In genomic region chr2:73023497-73023896, GRCh38 we compare ENCODE assay signal across 21 cellular contexts. TPM values are rescaled to one million over a fixed set of nuclear protein-coding genes. Genes with fewer than 3 reads are reported as not detected.
DNase-seq lines count a peak whose midpoint lies in the region; ATAC-seq, FAIRE-seq and TF ChIP-seq lines count a peak whose summit lies in the region.
"Had no signal": no experiment of that assay in that cellular context is flagged by ENCODE, and none has a peak within 500 bp of the region (broad histone marks: within the 10 kb centered on the region; RNA-seq: fewer than 3 reads in every experiment).

No MANE protein-coding gene starts in this region.

- H4K8ac ChIP-seq in trophoblast cell (ENCODE audit: low read depth, low read length) = no peak overlapping the region

- TF ChIP-seq RAD21 in HepG2 (CRISPR knock-in tag; IDR thresholded peaks at IDR 0.05) = no peak
- no peak for TF ChIP-seq RAD21 in K562 (CRISPR knock-in tag; conservative IDR thresholded peaks at IDR 0.05 in 1 of 2, IDR thresholded peaks at IDR 0.05 in 1 of 2)

- POLR2A ChIA-PET in HepG2 (lab: Yijun Ruan, JAX) (interaction anchor here (6.4 kb wide), 1 partner anchor 9 kb away, joined by 133 read pairs; no protein-coding TSS in a partner anchor), K562 (lab: Yijun Ruan, JAX) (no interaction called here)

- TF ChIP-seq CTCF in HepG2 (CRISPR knock-in tag; IDR thresholded peaks at IDR 0.05) (no peak), right lobe of liver (IDR thresholded peaks at IDR 0.05) (no peak), K562 (IDR thresholded peaks at IDR 0.05 in 2 of 3, conservative IDR thresholded peaks at IDR 0.05 in 1 of 3; ENCODE audit: insufficient read depth in 2 of 3, low read depth in 1 of 3, low read length in 3 of 3) (no peak)

- no peak overlapping the region for H4K91ac ChIP-seq in trophoblast cell (ENCODE audit: low read depth, low read length)

- H3K36me3 ChIP-seq in HepG2 (replicated peaks in 1 of 2; ENCODE audit: control insufficient read depth in 1 of 2, insufficient read depth in 2 of 2, low read length in 2 of 2) (peaks cover 8 to 20% of the 10 kb centered on the region in 2 experiments; a peak in 4 of 5 replicates), right lobe of liver (peaks cover 0 to 16% (median 0%) of the 10 kb centered on the region in 4 donors), K562 (ENCODE audit: control insufficient read depth, insufficient read depth, low read length) (peaks cover 14% of the 10 kb centered on the region; the same call in 2 of the 3 replicates), trophoblast cell (ENCODE audit: control insufficient read depth in 1 of 2, insufficient read depth in 2 of 2, low read length in 2 of 2) (peaks cover 3 to 13% of the 10 kb centered on the region in 2 experiments)

- H3K79me1 ChIP-seq in trophoblast cell (ENCODE audit: low read length) = no peaks in the 10 kb centered on the region

- H3K23ac ChIP-seq in trophoblast cell (ENCODE audit: low read length) = no peak overlapping the region

- no peak overlapping the region for H2BK120ac ChIP-seq in trophoblast cell (ENCODE audit: insufficient read depth, low read length, poor library complexity)

- H3K4ac ChIP-seq in trophoblast cell (ENCODE audit: low read depth, low read length) = no peak overlapping the region

- ATAC-seq in HepG2 (no peak), right lobe of liver (no peak), K562 (no peak)
- ATAC-seq: A549; CD8-positive, alpha-beta T cell had no signal

- no peak overlapping the region for H2AFZ ChIP-seq in HepG2 (ENCODE audit: low read length)
- H2AFZ ChIP-seq in K562 (ENCODE audit: low read depth, low read length) = no peak overlapping the region
- no peak overlapping the region for H2AFZ ChIP-seq in trophoblast cell (ENCODE audit: insufficient read depth, low read length, poor library complexity)

- TF ChIP-seq EP300 in HepG2 (IDR thresholded peaks at IDR 0.05; ENCODE audit: low read depth in 2 of 2, low read length in 2 of 2) = no peak
- no peak for TF ChIP-seq EP300 in HepG2 (CRISPR knock-in tag; IDR thresholded peaks at IDR 0.05; ENCODE audit: borderline replicate concordance)
- no peak for TF ChIP-seq EP300 in K562 (IDR thresholded peaks at IDR 0.05; ENCODE audit: low read length)

- H3K79me2 ChIP-seq in HepG2 (ENCODE audit: insufficient read depth, low read length) (no peaks in the 10 kb centered on the region), K562 (ENCODE audit: control insufficient read depth, insufficient read depth, low read length) (no peaks in the 10 kb centered on the region), trophoblast cell (ENCODE audit: control insufficient read depth, insufficient read depth, low read length, poor library complexity) (no peaks in the 10 kb centered on the region)

- in situ Hi-C loops in HepG2 (cut with HindIII; ENCODE audit: extremely low pct_ligation_motif_present, low pct_unique_long_range_greater_than_20kb) = no loop called here
- in situ Hi-C loops in K562 (cut with MboI) = no loop called here

- H3K9ac ChIP-seq in HepG2 (ENCODE audit: insufficient read depth, low read depth, low read length) (no peak overlapping the region), K562 (ENCODE audit: insufficient read depth in 1 of 2, low read depth in 2 of 2, low read length in 2 of 2) (no peak overlapping the region), trophoblast cell (ENCODE audit: low read length) (no peak overlapping the region)
- H3K9ac ChIP-seq: BLaER1 treated with 17β-estradiol and CSF1 and Interleukin-3, amounts not matched to agents 10 nM and 100 nM had no signal

- no peaks in the 10 kb centered on the region for H3K9me1 ChIP-seq in K562 (ENCODE audit: control insufficient read depth, insufficient read depth, low read length)

- CTCF ChIA-PET in HepG2 (lab: Yijun Ruan, JAX; ENCODE audit: low intra/inter-chr PET ratio, low total read pairs) (no interaction called here), K562 (lab: Yijun Ruan, JAX; ENCODE audit: low intra/inter-chr PET ratio) (no interaction called here)

- peaks cover 35% of the 10 kb centered on the region for H3K4me1 ChIP-seq in HepG2 (ENCODE audit: insufficient read depth, low read length)
- H3K4me1 ChIP-seq in right lobe of liver = peaks cover 0 to 32% (median 8%) of the 10 kb centered on the region in 4 donors
- H3K4me1 ChIP-seq in K562 (replicated peaks in 1 of 2; ENCODE audit: control insufficient read depth in 2 of 2, insufficient read depth in 2 of 2, low read length in 2 of 2) = no peaks in the 10 kb centered on the region
- peaks cover 5 to 6% of the 10 kb centered on the region in 2 experiments for H3K4me1 ChIP-seq in trophoblast cell (ENCODE audit: control insufficient read depth in 1 of 2, insufficient read depth in 2 of 2, low read length in 2 of 2)

- H3K27me3 ChIP-seq in HepG2 (ENCODE audit: control insufficient read depth in 1 of 2, insufficient read depth in 2 of 2, low read length in 2 of 2) (no peaks in the 10 kb centered on the region), right lobe of liver (no peaks in the 10 kb centered on the region), K562 (ENCODE audit: control insufficient read depth in 2 of 2, insufficient read depth in 2 of 2, low read length in 2 of 2) (no peaks in the 10 kb centered on the region), trophoblast cell (ENCODE audit: insufficient read depth, low read length) (no peaks in the 10 kb centered on the region)
- H3K27me3 ChIP-seq: BLaER1 treated with 17β-estradiol and CSF1 and Interleukin-3, amounts not matched to agents 10 nM and 100 nM had no signal

- H3K4me3 ChIP-seq in HepG2 (replicated peaks in 1 of 3; ENCODE audit: insufficient read depth in 1 of 3, low read depth in 2 of 3, low read length in 3 of 3) (no peak overlapping the region), right lobe of liver (no peak overlapping the region), K562 (no peak overlapping the region), trophoblast cell (ENCODE audit: low read depth, low read length) (no peak overlapping the region)
- H3K4me3 ChIP-seq: A549; BLaER1 treated with 17β-estradiol and CSF1 and Interleukin-3, amounts not matched to agents 10 nM and 100 nM had no signal

- no peak overlapping the region for H2BK12ac ChIP-seq in trophoblast cell (ENCODE audit: low read length)

- BruUV-seq in HepG2 (replicated peaks; lab: Mats Ljungman, UMichigan) = no TSS peak
- no TSS peak for BruUV-seq in K562 (replicated peaks; lab: Mats Ljungman, UMichigan)

- no peak overlapping the region for H2BK5ac ChIP-seq in trophoblast cell (ENCODE audit: low read depth, low read length, poor library complexity)

- H3K27ac ChIP-seq in HepG2 (ENCODE audit: extremely low read length, insufficient read depth, low read length) (no peak overlapping the region), right lobe of liver (no peak overlapping the region), K562 (ENCODE audit: extremely low read depth, low read depth, low read length) (no peak overlapping the region), trophoblast cell (ENCODE audit: low read depth, low read length) (no peak overlapping the region)
- H3K27ac ChIP-seq: 22Rv1; BLaER1 treated with 17β-estradiol and CSF1 and Interleukin-3, amounts not matched to agents 10 nM and 100 nM; C4-2B had no signal

- intact Hi-C loops in HepG2 (cut with micrococcal nuclease; ENCODE audit: unreplicated experiment) (no loop called here), right lobe of liver (cut with DNase I) (no loop called here), K562 (cut with micrococcal nuclease) (no loop called here)

- no peak overlapping the region for H3K18ac ChIP-seq in trophoblast cell (ENCODE audit: low read length)

- 92% methylated on average over 1 of the region's 1 CpG for WGBS in HepG2 (ENCODE audit: low lambda C conversion rate)
- 50% methylated on average over 1 of the region's 1 CpG for WGBS in right lobe of liver (ENCODE audit: insufficient coverage, low coverage, low lambda C conversion rate, missing lambda C conversion rate)
- WGBS in K562 (ENCODE audit: insufficient coverage, low coverage, missing lambda C conversion rate) = 30% methylated on average over 1 of the region's 1 CpG
- WGBS in trophoblast cell (ENCODE audit: extremely low coverage, insufficient coverage, insufficient read length) = no CpG with 5 or more reads among the region's 1 CpG

- no peaks in the 10 kb centered on the region for H4K20me1 ChIP-seq in HepG2 (ENCODE audit: insufficient read depth, low read length)
- no peaks in the 10 kb centered on the region for H4K20me1 ChIP-seq in K562 (replicated peaks; ENCODE audit: control insufficient read depth, insufficient read depth, low read length)

- no peak overlapping the region for H4K12ac ChIP-seq in trophoblast cell (ENCODE audit: low read depth, low read length)

- DNase-seq in HepG2 (ENCODE audit: low spot score) = no peak
- no peak for DNase-seq in right lobe of liver
- no peak for DNase-seq in K562 (ENCODE audit: extremely low read depth in 1 of 4, low spot score in 3 of 4)
- DNase-seq in iPS-NIHi7 (ENCODE audit: extremely low spot score) = peak; percentile 5
- DNase-seq in activated effector memory CD4-positive, alpha-beta T cell treated with anti-CD3 and anti-CD28 coated beads, Interleukin-2, amount 50 U/mL, for 16 hours = no peak
- DNase-seq in HUDEP-2 (lab: John Stamatoyannopoulos, UW; ENCODE audit: unreplicated experiment in 76 of 76) = no peak
- DNase-seq in trophoblast cell = no peak
- DNase-seq: AML-193; Caco-2; Calu3; CD4-positive, alpha-beta T cell; CD8-positive, alpha-beta T cell; DMS79 treated with DMSO at 0.1 percent for 48 hours; GF-D8 had no signal

- H3K14ac ChIP-seq in trophoblast cell (ENCODE audit: low read length) = no peak overlapping the region

- no peak overlapping the region for H2AK5ac ChIP-seq in trophoblast cell (ENCODE audit: low read length)

- H3K9me3 ChIP-seq in HepG2 (ENCODE audit: low read length) (no peaks in the 10 kb centered on the region), right lobe of liver (no peaks in the 10 kb centered on the region), K562 (replicated peaks; ENCODE audit: control insufficient read depth, insufficient read depth, low read depth, low read length) (no peaks in the 10 kb centered on the region), trophoblast cell (ENCODE audit: insufficient read depth, low read depth, low read length) (no peaks in the 10 kb centered on the region)
- H3K9me3 ChIP-seq: A549; BLaER1 treated with 17β-estradiol and CSF1 and Interleukin-3, amounts not matched to agents 10 nM and 100 nM; Caco-2 had no signal

- FAIRE-seq in HepG2 (lab: Jason Lieb, UNC) (no peak), K562 (lab: Jason Lieb, UNC) (no peak)
- FAIRE-seq: A549, D721Med, G401.6, GM12891 had no signal

- no peak overlapping the region for H3K4me2 ChIP-seq in HepG2 (ENCODE audit: low read depth, low read length)
- no peak overlapping the region for H3K4me2 ChIP-seq in K562 (ENCODE audit: insufficient read depth, low read length)
- no peak overlapping the region for H3K4me2 ChIP-seq in trophoblast cell (ENCODE audit: low read length)
- H3K4me2 ChIP-seq: A549 had no signal

- TF ChIP-seq POLR2A in HepG2 (IDR thresholded peaks at IDR 0.05; ENCODE audit: insufficient read depth in 1 of 2, low read depth in 2 of 2, low read length in 2 of 2) (no peak), right lobe of liver (IDR thresholded peaks at IDR 0.05) (no peak), K562 (conservative IDR thresholded peaks at IDR 0.05) (no peak)

RNA-seq across cellular contexts. Expression of gene SFXN5, which starts 48.0 kb away (rescaled TPM):
- total RNA-seq in HepG2 (2016; rRNA removed; fragmentation: Illumina TruSeq; extraction: Trizol) = 22.2 and 34.9 TPM in 2 replicates
- total RNA-seq in HepG2 (2016; cell fraction: cytosol; rRNA removed; fragmentation: Illumina TruSeq; extraction: Trizol; ENCODE audit: low read depth) = 11.0 and 15.1 TPM in 2 replicates
- total RNA-seq in HepG2 (2016; cell fraction: insoluble cytoplasmic fraction; rRNA removed; fragmentation: Illumina TruSeq; extraction: Trizol) = 21.1 and 36.4 TPM in 2 replicates
- total RNA-seq in HepG2 (2016; cell fraction: membrane; rRNA removed; fragmentation: Illumina TruSeq; extraction: Trizol) = 13.2 and 15.3 TPM in 2 replicates
- 42.2 and 47.8 TPM in 2 replicates for total RNA-seq in HepG2 (2016; cell fraction: nucleus; rRNA removed; fragmentation: Illumina TruSeq; extraction: Trizol)
- polyA plus RNA-seq in HepG2 (2011; rRNA removed) = 37.4 and 42.8 TPM in 2 replicates
- polyA plus RNA-seq in HepG2 (2011; cell fraction: cytosol; rRNA removed) = 13.2 and 17.2 TPM in 2 replicates
- 139 and 168 TPM in 2 replicates for polyA plus RNA-seq in HepG2 (2011; cell fraction: nucleus; rRNA removed)
- 18.2 and 24.8 TPM in 2 replicates for polyA plus RNA-seq in HepG2 (2012)
- polyA plus RNA-seq in HepG2 (2016; cell fraction: cytosol; fragmentation: Illumina TruSeq; extraction: Trizol; ENCODE audit: low read depth) = 6.1 and 6.5 TPM in 2 replicates
- polyA plus RNA-seq in HepG2 (2016; cell fraction: insoluble cytoplasmic fraction; fragmentation: Illumina TruSeq; extraction: Trizol; ENCODE audit: low read depth) = 23.9 and 25.9 TPM in 2 replicates
- polyA plus RNA-seq in HepG2 (2016; cell fraction: membrane; fragmentation: Illumina TruSeq; extraction: Trizol; ENCODE audit: low read depth) = 8.0 and 9.0 TPM in 2 replicates
- polyA plus RNA-seq in HepG2 (2016; cell fraction: nucleus; fragmentation: Illumina TruSeq; extraction: Trizol; ENCODE audit: insufficient read depth, low read depth) = 68.3 and 69.6 TPM in 2 replicates
- 36.5 and 73.0 TPM in 2 replicates for polyA minus RNA-seq in HepG2 (2011; rRNA and poly(A)+ RNA removed; ENCODE audit: low replicate concordance)
- 12.6 and 13.0 TPM in 2 replicates for polyA minus RNA-seq in HepG2 (2011; cell fraction: cytosol; rRNA and poly(A)+ RNA removed)
- 49.6 and 54.8 TPM in 2 replicates for polyA minus RNA-seq in HepG2 (2011; cell fraction: nucleus; rRNA and poly(A)+ RNA removed)
- 10 to 100 TPM; 33.1 to 73.4 (median 56.6) TPM for total RNA-seq in right lobe of liver
- total RNA-seq in K562 (2011; cell fraction: chromatin; rRNA removed; ENCODE audit: low replicate concordance) = 75.2 and 92.0 TPM in 2 replicates
- 41.8 and 49.7 TPM in 2 replicates for total RNA-seq in K562 (2011; cell fraction: nucleolus; rRNA removed)
- total RNA-seq in K562 (2011; cell fraction: nucleoplasm; rRNA removed) = 41.6 and 73.8 TPM in 2 replicates
- total RNA-seq in K562 (2014; rRNA removed) = 13.8 and 19.9 TPM in 2 replicates
- 12.4 and 14.1 TPM in 2 replicates for total RNA-seq in K562 (2014; rRNA removed; fragmentation: Illumina TruSeq; extraction: Trizol)
- 18.0 and 19.4 TPM in 2 replicates for total RNA-seq in K562 (2015; rRNA removed; fragmentation: Illumina TruSeq; extraction: Trizol)
- 21.3 and 21.6 TPM in 2 replicates for total RNA-seq in K562 (2021)
- 18.2 and 22.6 TPM in 2 replicates for polyA plus RNA-seq in K562 (2011; rRNA removed)
- 19.2 and 31.7 TPM in 2 replicates for polyA plus RNA-seq in K562 (2011; cell fraction: cytosol; rRNA removed)
- polyA plus RNA-seq in K562 (2011; cell fraction: nucleus; rRNA removed) = 45.6 and 116 TPM in 2 replicates
- 14.9 and 19.8 TPM in 2 replicates for polyA plus RNA-seq in K562 (2012)
- 16.0 and 17.4 TPM in 2 replicates for polyA plus RNA-seq in K562 (2014; fragmentation: Illumina TruSeq; extraction: Trizol)
- polyA plus RNA-seq in K562 (2014; fragmentation: Nextera tagmentation; extraction: Ambion mirVana) = 10 to 100 TPM in 1 of 2 experiments, 1 to 10 TPM in 1; 8.3 to 13.4 TPM
- 21.2 and 22.3 TPM in 2 replicates for polyA plus RNA-seq in K562 (2014; rRNA removed)
- polyA minus RNA-seq in K562 (2011; rRNA and poly(A)+ RNA removed) = 12.5 and 28.7 TPM in 2 replicates
- polyA minus RNA-seq in K562 (2011; cell fraction: cytosol; rRNA and poly(A)+ RNA removed) = 8.7 TPM in 2 replicates
- polyA minus RNA-seq in K562 (2011; cell fraction: nucleus; rRNA and poly(A)+ RNA removed) = 19.1 and 26.1 TPM in 2 replicates
- 9.5 and 13.2 TPM in 2 replicates for polyA plus RNA-seq in trophoblast cell (2013)

Comparison
In these comparisons a context has a peak if more than half of its experiments do, and no peak if none do; other contexts are left out.
1. Of the 241 proteins assayed by ChIP-seq in both HepG2 and K562: peak only in HepG2: none; only in K562: ADNP and KDM1A; in both: none; in neither: 238; mixed calls (peak in some experiments, not most) for 1.